ENCODE assay signal across 26 cellular contexts in the genomic region with DNA sequence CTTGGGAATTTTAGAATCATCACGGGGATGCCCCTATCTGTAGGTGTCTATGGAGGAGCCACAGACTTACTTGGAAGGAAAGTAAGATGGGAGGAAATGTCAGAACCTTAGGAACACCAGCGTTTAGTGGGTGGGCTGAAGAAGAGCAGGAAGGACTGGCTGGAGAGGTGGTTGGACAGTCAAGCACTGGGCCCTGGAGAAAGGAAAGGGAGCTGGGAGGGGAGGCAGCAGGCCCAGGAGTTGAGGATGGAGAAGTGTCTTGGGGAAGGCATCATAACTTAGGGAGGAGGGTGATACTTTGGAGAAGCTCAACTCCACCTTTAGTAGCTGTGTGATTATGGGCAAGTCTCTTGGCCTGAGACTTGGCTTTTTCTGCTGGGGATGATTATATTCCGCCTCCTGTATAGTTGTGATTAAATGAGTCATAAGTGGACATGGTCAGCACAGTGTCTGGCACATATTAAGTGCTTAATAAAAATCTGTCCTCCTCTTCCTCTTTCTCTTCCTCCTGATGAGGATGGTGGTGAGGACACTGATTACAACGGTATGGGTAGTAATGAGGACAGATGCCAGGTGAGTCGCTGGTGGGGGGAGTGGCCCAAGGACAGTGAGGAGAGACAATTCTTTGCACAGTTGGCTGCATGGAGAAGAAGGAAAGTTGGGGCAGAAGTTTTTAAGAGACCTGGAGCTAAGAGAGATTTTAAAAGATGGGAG.
DNase-seq lines count a peak whose midpoint lies in the region; ATAC-seq and TF ChIP-seq lines count a peak whose summit lies in the region.
"Had no signal": no experiment of that assay in that cellular context is flagged by ENCODE, and none has a peak within 500 bp of the region (broad histone marks: within the 10 kb centered on the region; RNA-seq: fewer than 3 reads in every experiment).

No MANE protein-coding gene starts in this region.

- CTCF ChIA-PET in HEK293 (lab: Yijun Ruan, JAX) = no interaction called here

- H3K9me3 Mint-ChIP-seq in glutamatergic neuron (ENCODE audit: unreplicated experiment) = peaks cover 26% of the 10 kb centered on the region

- H3K36me3 ChIP-seq in HEK293 (ENCODE audit: control insufficient read depth in 2 of 2, insufficient read depth in 1 of 2, low read length in 2 of 2) = no peaks in the 10 kb centered on the region
- H3K36me3 ChIP-seq in thymus (ENCODE audit: control insufficient read depth, insufficient read depth) = peaks cover under 1% of the 10 kb centered on the region
- H3K36me3 ChIP-seq: BLaER1 treated with 17β-estradiol and CSF1 and Interleukin-3, amounts not matched to agents 10 nM and 100 nM; MG63 had no signal

- H3K27ac Mint-ChIP-seq in T-helper 17 cell (peak overlapping the region; percentile 49), glutamatergic neuron (ENCODE audit: unreplicated experiment) (peak overlapping the region; percentile 5)

- POLR2A ChIA-PET in HEK293 (lab: Yijun Ruan, JAX) = interaction anchor here (0.7 kb wide), 1 partner anchor 12 kb away, joined by 3 read pairs; no protein-coding TSS in a partner anchor

- no peak overlapping the region for H3K4me3 ChIP-seq in HEK293 (ENCODE audit: low read depth, low read length)
- H3K4me3 ChIP-seq in thymus (ENCODE audit: low read length) = no peak overlapping the region
- H3K4me3 ChIP-seq: A549; BLaER1 treated with 17β-estradiol and CSF1 and Interleukin-3, amounts not matched to agents 10 nM and 100 nM; MG63; SJSA1 had no signal

- H3K27me3 Mint-ChIP-seq in T-helper 17 cell (peaks cover 47% of the 10 kb centered on the region), glutamatergic neuron (ENCODE audit: unreplicated experiment) (peaks cover 19% of the 10 kb centered on the region)

- no peaks in the 10 kb centered on the region for H3K4me1 ChIP-seq in HEK293 (ENCODE audit: control insufficient read depth, insufficient read depth, low read length)
- no peaks in the 10 kb centered on the region for H3K4me1 ChIP-seq in thymus (ENCODE audit: control insufficient read depth, insufficient read depth, low read length)
- H3K4me1 ChIP-seq: A549; BLaER1 treated with 17β-estradiol and CSF1 and Interleukin-3, amounts not matched to agents 10 nM and 100 nM; Caco-2; SJSA1 had no signal

- H3K27me3 ChIP-seq in thymus (ENCODE audit: control insufficient read depth, insufficient read depth) = peaks cover 10% of the 10 kb centered on the region
- H3K27me3 ChIP-seq: BLaER1 treated with 17β-estradiol and CSF1 and Interleukin-3, amounts not matched to agents 10 nM and 100 nM; SJSA1 had no signal

- H3K4me1 Mint-ChIP-seq in T-helper 17 cell (peaks cover 5% of the 10 kb centered on the region), glutamatergic neuron (ENCODE audit: low read depth, unreplicated experiment) (peaks cover 39% of the 10 kb centered on the region)

- ATAC-seq in T-helper 17 cell = no peak
- no peak for ATAC-seq in HG03025 (IDR thresholded peaks at IDR 0.05; ENCODE audit: low FRiP score, unreplicated experiment)
- no peak for ATAC-seq in HG03565 (IDR thresholded peaks at IDR 0.05; ENCODE audit: unreplicated experiment)

- no peak overlapping the region for H3K4me3 Mint-ChIP-seq in T-helper 17 cell
- H3K4me3 Mint-ChIP-seq in glutamatergic neuron (ENCODE audit: unreplicated experiment) = no peak overlapping the region
- H3K4me3 Mint-ChIP-seq: CD4-positive, alpha-beta memory T cell had no signal

- no peak overlapping the region for H3K27ac ChIP-seq in HEK293 (ENCODE audit: extremely low read depth, low read depth, low read length)
- peak overlapping the region; percentile 52 for H3K27ac ChIP-seq in thymus (ENCODE audit: low read depth)
- H3K27ac ChIP-seq: A549; BLaER1 treated with 17β-estradiol and CSF1 and Interleukin-3, amounts not matched to agents 10 nM and 100 nM; SJSA1 had no signal

- no peak for TF ChIP-seq CTCF in HEK293 (tag by site-specific recombination; IDR thresholded peaks at IDR 0.05)
- no peak for TF ChIP-seq CTCF in glutamatergic neuron (IDR thresholded peaks at IDR 0.05; ENCODE audit: partially characterized antibody, unreplicated experiment)

- H3K36me3 Mint-ChIP-seq in T-helper 17 cell (ENCODE audit: low read depth) = peaks cover 5% of the 10 kb centered on the region
- H3K36me3 Mint-ChIP-seq in glutamatergic neuron (ENCODE audit: unreplicated experiment) = no peaks in the 10 kb centered on the region
- H3K36me3 Mint-ChIP-seq: CD4-positive, alpha-beta memory T cell had no signal

- H3K9me3 ChIP-seq in HEK293 (ENCODE audit: control insufficient read depth, insufficient read depth, low read depth, low read length) (no peaks in the 10 kb centered on the region), T-helper 17 cell (ENCODE audit: control insufficient read depth, low read length, poor library complexity, severe bottlenecking) (no peaks in the 10 kb centered on the region), thymus (ENCODE audit: control insufficient read depth) (no peaks in the 10 kb centered on the region)
- H3K9me3 ChIP-seq: A549; BLaER1 treated with 17β-estradiol and CSF1 and Interleukin-3, amounts not matched to agents 10 nM and 100 nM; Caco-2; MG63; SJSA1 had no signal

- DNase-seq in T-helper 17 cell (no peak), glutamatergic neuron (no peak), NCI-H2029 treated with DMSO at 0.1 percent for 48 hours (lab: John Stamatoyannopoulos, UW) (no peak)
- DNase-seq: AML-193; CD4-positive, alpha-beta memory T cell; DMS79 treated with DMSO at 0.1 percent for 48 hours; GF-D8; HCEC 1CT; KBM-7; MG63; NCI-H1105 treated with DMSO at 0.1 percent for 48 hours; NCI-H146; NCI-H1930; NCI-H226; NCI-H510A; NCI-H69; Right ventricle myocardium superior; RPMI8226 had no signal

- 89% methylated on average over 5 of the region's 5 CpGs for WGBS in thymus

TF ChIP-seq in HEK293, 187 proteins besides CTCF, POLR2A, EP300 and RAD21:
- no peak for TF ChIP-seq ZNF701 (tag by site-specific recombination; IDR thresholded peaks at IDR 0.05)
- TF ChIP-seq, protein P1, sequence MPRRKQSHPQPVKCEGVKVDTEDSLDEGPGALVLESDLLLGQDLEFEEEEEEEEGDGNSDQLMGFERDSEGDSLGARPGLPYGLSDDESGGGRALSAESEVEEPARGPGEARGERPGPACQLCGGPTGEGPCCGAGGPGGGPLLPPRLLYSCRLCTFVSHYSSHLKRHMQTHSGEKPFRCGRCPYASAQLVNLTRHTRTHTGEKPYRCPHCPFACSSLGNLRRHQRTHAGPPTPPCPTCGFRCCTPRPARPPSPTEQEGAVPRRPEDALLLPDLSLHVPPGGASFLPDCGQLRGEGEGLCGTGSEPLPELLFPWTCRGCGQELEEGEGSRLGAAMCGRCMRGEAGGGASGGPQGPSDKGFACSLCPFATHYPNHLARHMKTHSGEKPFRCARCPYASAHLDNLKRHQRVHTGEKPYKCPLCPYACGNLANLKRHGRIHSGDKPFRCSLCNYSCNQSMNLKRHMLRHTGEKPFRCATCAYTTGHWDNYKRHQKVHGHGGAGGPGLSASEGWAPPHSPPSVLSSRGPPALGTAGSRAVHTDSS (tag by site-specific recombination; IDR thresholded peaks at IDR 0.05) = peak; percentile 57; the same call in 1 of the 2 replicates
